In the genomic region with DNA sequence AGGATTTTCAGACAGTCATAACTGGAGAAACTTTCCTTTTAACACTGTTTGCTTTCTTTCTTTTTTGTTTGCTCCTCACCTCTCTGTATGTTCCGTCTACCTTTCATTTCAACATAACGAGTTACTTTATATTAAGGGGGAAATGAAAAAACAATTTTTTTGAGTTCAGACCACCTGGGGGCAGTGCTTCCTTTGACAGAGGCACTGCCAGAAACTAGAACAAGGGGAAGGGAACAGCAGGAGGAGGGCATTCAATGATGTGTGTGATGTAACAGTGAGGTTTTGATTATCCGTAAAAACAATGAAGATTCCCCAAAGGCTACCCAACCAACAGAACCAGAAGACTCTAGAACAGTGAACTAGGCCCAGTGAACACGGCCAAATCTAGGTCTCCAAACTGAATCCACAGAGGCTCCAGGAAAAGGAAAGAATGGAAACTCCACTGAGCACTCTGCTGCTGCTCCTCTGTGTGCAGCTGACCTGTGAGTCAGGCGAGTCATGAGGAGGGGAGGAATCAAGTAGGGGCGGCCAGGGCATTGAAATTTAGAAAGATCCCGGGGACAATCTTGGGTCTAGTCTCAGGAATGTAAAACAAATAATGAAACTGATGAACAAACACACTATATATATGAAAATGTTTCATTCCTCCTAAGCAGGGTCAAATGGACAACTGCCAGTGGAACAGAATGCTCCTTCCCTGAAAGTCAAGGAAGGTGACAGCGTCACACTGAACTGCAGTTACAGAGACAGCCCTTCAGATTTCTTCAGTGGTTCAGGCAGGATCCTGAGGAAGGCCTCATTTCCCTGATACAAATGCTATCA, we compare ENCODE assay signal across 13 cellular contexts.
A peak's percentile ranks its signal among the peaks of the same experiment; 100 is the strongest.
DNase-seq lines count a peak whose midpoint lies in the region; ATAC-seq and TF ChIP-seq lines count a peak whose summit lies in the region.
"Had no signal": no experiment of that assay in that cellular context is flagged by ENCODE, and none has a peak within 500 bp of the region (broad histone marks: within the 10 kb centered on the region; RNA-seq: fewer than 3 reads in every experiment).

No MANE protein-coding gene starts in this region.

- no peaks in the 10 kb centered on the region for H3K36me3 ChIP-seq in BE2C
- no peaks in the 10 kb centered on the region for H3K36me3 ChIP-seq in HCT116 (ENCODE audit: control insufficient read depth in 1 of 2, insufficient read depth in 2 of 2, low read length in 2 of 2)
- no peaks in the 10 kb centered on the region for H3K36me3 ChIP-seq in vagina
- H3K36me3 ChIP-seq: esophagus squamous epithelium had no signal

- ATAC-seq in HCT116 = peak; percentile 38; the same call in 1 of the 2 replicates
- ATAC-seq in activated B cell treated with CpG ODN at 0.5 μM for 24 hours (ENCODE audit: low read depth) = peak; percentile 47

- H3K9me3 Mint-ChIP-seq in activated B cell treated with CpG ODN at 0.5 μM for 24 hours = no peaks in the 10 kb centered on the region

- H3K27me3 Mint-ChIP-seq in activated B cell treated with CpG ODN at 0.5 μM for 24 hours = peaks cover 46% of the 10 kb centered on the region

- 0 out of 2 replicates have a peak, but pooled peaks have one; percentile 7 for TF ChIP-seq RAD21 in HCT116 (IDR thresholded peaks at IDR 0.05; ENCODE audit: low read depth)

- intact Hi-C loops in HCT116 (cut with micrococcal nuclease) (no loop called here), activated B cell treated with CpG ODN at 0.5 μM for 24 hours (cut with micrococcal nuclease) (no loop called here), vagina (cut with DNase I) (no loop called here)

- CTCF ChIA-PET in HCT116 (lab: Charles Lee) (no interaction called here), activated B cell treated with CpG ODN at 0.5 μM for 24 hours (lab: Charles Lee) (interaction anchor here (1.0 to 1.4 kb wide), 3 partner anchors 10 to 45 kb away, joined by 3 to 4 read pairs (median 3); no protein-coding TSS in a partner anchor)

- DNase-seq in BE2C = no peak
- no peak for DNase-seq in HCT116 (ENCODE audit: low read depth, low spot score)
- DNase-seq in activated B cell treated with CpG ODN at 0.5 μM for 24 hours = no peak
- DNase-seq in kidney tubule cell (ENCODE audit: low spot score) = peak; percentile 70
- DNase-seq in DMS 273 (lab: John Stamatoyannopoulos, UW; ENCODE audit: unreplicated experiment) = no peak
- no peak for DNase-seq in vagina (ENCODE audit: extremely low spot score in 2 of 2)
- DNase-seq in hippocampal formation (lab: John Stamatoyannopoulos, UW) = no peak
- DNase-seq in HPDE6-E6E7 (ENCODE audit: extremely low spot score) = no peak
- DNase-seq: activated gamma-delta T cell; esophagus squamous epithelium; midbrain; NCI-H187; stimulated activated CD4-positive, alpha-beta T cell treated with anti-CD3 and anti-CD28 coated beads, Interleukin-1b, Interleukin-23, amount 100 ng/mL, for 48 hours had no signal

- TF ChIP-seq POLR2A in HCT116 (IDR thresholded peaks at IDR 0.05; ENCODE audit: borderline replicate concordance, extremely low read depth, insufficient read depth, insufficient read length) = no peak
- TF ChIP-seq POLR2A in vagina (IDR thresholded peaks at IDR 0.05) = no peak

- H3K4me2 ChIP-seq in HCT116 (ENCODE audit: low read length) = no peak overlapping the region

- no peaks in the 10 kb centered on the region for H3K79me2 ChIP-seq in HCT116 (ENCODE audit: insufficient read depth, low read length)

- H3K4me1 Mint-ChIP-seq in activated B cell treated with CpG ODN at 0.5 μM for 24 hours = peaks cover 4% of the 10 kb centered on the region

- H3K27ac ChIP-seq in HCT116 (ENCODE audit: low read depth, low read length) (no peak overlapping the region), vagina (no peak overlapping the region)
- H3K27ac ChIP-seq: esophagus squamous epithelium had no signal

- H3K4me3 ChIP-seq in BE2C (ENCODE audit: low read depth, low read length) (no peak overlapping the region), HCT116 (replicated peaks in 1 of 2; ENCODE audit: low read depth in 1 of 2, low read length in 2 of 2) (no peak overlapping the region), vagina (no peak overlapping the region)
- H3K4me3 ChIP-seq: esophagus squamous epithelium had no signal

- RAD21 ChIA-PET in HCT116 (lab: Charles Lee; ENCODE audit: low non-redundant PET in 1 of 2, low total read pairs in 2 of 2, uncharacterized antibody in 2 of 2, unreplicated experiment in 2 of 2) = no interaction called here

- no peaks in the 10 kb centered on the region for H3K4me1 ChIP-seq in BE2C
- peaks cover 0 to 4% of the 10 kb centered on the region in 2 experiments; a peak in 2 of 4 replicates for H3K4me1 ChIP-seq in HCT116 (ENCODE audit: control insufficient read depth in 1 of 2, insufficient read depth in 2 of 2, low read length in 2 of 2)
- peaks cover 9% of the 10 kb centered on the region for H3K4me1 ChIP-seq in vagina

- no peaks in the 10 kb centered on the region for H3K9me3 ChIP-seq in BE2C
- no peaks in the 10 kb centered on the region for H3K9me3 ChIP-seq in HCT116 (ENCODE audit: control insufficient read depth in 1 of 2, insufficient read depth in 1 of 2, low read depth in 1 of 2, low read length in 2 of 2)
- no peaks in the 10 kb centered on the region for H3K9me3 ChIP-seq in vagina
- H3K9me3 ChIP-seq: esophagus squamous epithelium had no signal

- H3K27ac Mint-ChIP-seq in activated B cell treated with CpG ODN at 0.5 μM for 24 hours = no peak overlapping the region

- no peak overlapping the region for H3K9ac ChIP-seq in HCT116 (ENCODE audit: low read length)

- H3K4me3 Mint-ChIP-seq in activated B cell treated with CpG ODN at 0.5 μM for 24 hours = no peak overlapping the region

- no peaks in the 10 kb centered on the region; the same call in 1 of the 2 replicates for H3K27me3 ChIP-seq in BE2C
- H3K27me3 ChIP-seq in HCT116 (ENCODE audit: insufficient read depth, low read length) = peaks cover 37% of the 10 kb centered on the region
- no peaks in the 10 kb centered on the region for H3K27me3 ChIP-seq in vagina
- H3K27me3 ChIP-seq: esophagus squamous epithelium had no signal

- no TSS peak for BruUV-seq in HCT116 (replicated peaks; lab: Mats Ljungman, UMichigan)

- POLR2A ChIA-PET in HCT116 (lab: Charles Lee) = no interaction called here
- POLR2A ChIA-PET in activated B cell treated with CpG ODN at 0.5 μM for 24 hours (lab: Charles Lee) = no interaction called here

- H4K20me1 ChIP-seq in HCT116 (ENCODE audit: insufficient read depth) = no peaks in the 10 kb centered on the region

- H2AFZ ChIP-seq in HCT116 (ENCODE audit: low read depth, low read length, poor library complexity, severe bottlenecking) = no peak overlapping the region

- TF ChIP-seq CTCF in BE2C (IDR thresholded peaks at IDR 0.05; ENCODE audit: low read depth, low read length) = peak; percentile 28
- TF ChIP-seq CTCF in HCT116 (IDR thresholded peaks at IDR 0.05 in 2 of 3, conservative IDR thresholded peaks at IDR 0.05 in 1 of 3; ENCODE audit: borderline replicate concordance in 1 of 3, insufficient read depth in 1 of 3, low read depth in 2 of 3, low read length in 2 of 3) = peak in 2 of 3 experiments; percentile 23 to 39; a peak in 3 of 6 replicates
- no peak for TF ChIP-seq CTCF in activated B cell treated with CpG ODN at 0.5 μM for 24 hours (IDR thresholded peaks at IDR 0.05)
- no peak for TF ChIP-seq CTCF in vagina (IDR thresholded peaks at IDR 0.05)

- H3K9me2 ChIP-seq in HCT116 (ENCODE audit: insufficient read depth) = no peaks in the 10 kb centered on the region

- H3K36me3 Mint-ChIP-seq in activated B cell treated with CpG ODN at 0.5 μM for 24 hours (ENCODE audit: low read depth) = no peaks in the 10 kb centered on the region

TF ChIP-seq in HCT116, 20 proteins besides CTCF, POLR2A, EP300 and RAD21 (continues in another document):
- TF ChIP-seq ZNF274 (IDR thresholded peaks at IDR 0.05; ENCODE audit: low read depth, low read length) (no peak), SIN3A (IDR thresholded peaks at IDR 0.05; ENCODE audit: low read depth) (no peak), MAX (IDR thresholded peaks at IDR 0.05) (no peak), EZH2phosphoT487 (IDR thresholded peaks at IDR 0.05; ENCODE audit: borderline replicate concordance) (no peak), TCF7L2 (IDR thresholded peaks at IDR 0.05; ENCODE audit: borderline replicate concordance, extremely low read depth, insufficient read depth, insufficient read length) (no peak), SP1 (IDR thresholded peaks at IDR 0.05; ENCODE audit: low read depth) (no peak), CBX3 (IDR thresholded peaks at IDR 0.05; ENCODE audit: low read depth) (no peak)
- TF ChIP-seq, protein P1, sequence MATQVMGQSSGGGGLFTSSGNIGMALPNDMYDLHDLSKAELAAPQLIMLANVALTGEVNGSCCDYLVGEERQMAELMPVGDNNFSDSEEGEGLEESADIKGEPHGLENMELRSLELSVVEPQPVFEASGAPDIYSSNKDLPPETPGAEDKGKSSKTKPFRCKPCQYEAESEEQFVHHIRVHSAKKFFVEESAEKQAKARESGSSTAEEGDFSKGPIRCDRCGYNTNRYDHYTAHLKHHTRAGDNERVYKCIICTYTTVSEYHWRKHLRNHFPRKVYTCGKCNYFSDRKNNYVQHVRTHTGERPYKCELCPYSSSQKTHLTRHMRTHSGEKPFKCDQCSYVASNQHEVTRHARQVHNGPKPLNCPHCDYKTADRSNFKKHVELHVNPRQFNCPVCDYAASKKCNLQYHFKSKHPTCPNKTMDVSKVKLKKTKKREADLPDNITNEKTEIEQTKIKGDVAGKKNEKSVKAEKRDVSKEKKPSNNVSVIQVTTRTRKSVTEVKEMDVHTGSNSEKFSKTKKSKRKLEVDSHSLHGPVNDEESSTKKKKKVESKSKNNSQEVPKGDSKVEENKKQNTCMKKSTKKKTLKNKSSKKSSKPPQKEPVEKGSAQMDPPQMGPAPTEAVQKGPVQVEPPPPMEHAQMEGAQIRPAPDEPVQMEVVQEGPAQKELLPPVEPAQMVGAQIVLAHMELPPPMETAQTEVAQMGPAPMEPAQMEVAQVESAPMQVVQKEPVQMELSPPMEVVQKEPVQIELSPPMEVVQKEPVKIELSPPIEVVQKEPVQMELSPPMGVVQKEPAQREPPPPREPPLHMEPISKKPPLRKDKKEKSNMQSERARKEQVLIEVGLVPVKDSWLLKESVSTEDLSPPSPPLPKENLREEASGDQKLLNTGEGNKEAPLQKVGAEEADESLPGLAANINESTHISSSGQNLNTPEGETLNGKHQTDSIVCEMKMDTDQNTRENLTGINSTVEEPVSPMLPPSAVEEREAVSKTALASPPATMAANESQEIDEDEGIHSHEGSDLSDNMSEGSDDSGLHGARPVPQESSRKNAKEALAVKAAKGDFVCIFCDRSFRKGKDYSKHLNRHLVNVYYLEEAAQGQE (IDR thresholded peaks at IDR 0.05; ENCODE audit: low read depth) = no peak

Comparison
In these comparisons a context has a peak if more than half of its experiments do, and no peak if none do; other contexts are left out.
1. CTCF ChIP-seq: peak in BE2C (single experiment) and HCT116 (2 of 3); none in activated B cell treated with CpG ODN at 0.5 μM for 24 hours (single experiment) and vagina (0 of 3).